8 cellular contexts compared by ENCODE assay signal in the genomic region with DNA sequence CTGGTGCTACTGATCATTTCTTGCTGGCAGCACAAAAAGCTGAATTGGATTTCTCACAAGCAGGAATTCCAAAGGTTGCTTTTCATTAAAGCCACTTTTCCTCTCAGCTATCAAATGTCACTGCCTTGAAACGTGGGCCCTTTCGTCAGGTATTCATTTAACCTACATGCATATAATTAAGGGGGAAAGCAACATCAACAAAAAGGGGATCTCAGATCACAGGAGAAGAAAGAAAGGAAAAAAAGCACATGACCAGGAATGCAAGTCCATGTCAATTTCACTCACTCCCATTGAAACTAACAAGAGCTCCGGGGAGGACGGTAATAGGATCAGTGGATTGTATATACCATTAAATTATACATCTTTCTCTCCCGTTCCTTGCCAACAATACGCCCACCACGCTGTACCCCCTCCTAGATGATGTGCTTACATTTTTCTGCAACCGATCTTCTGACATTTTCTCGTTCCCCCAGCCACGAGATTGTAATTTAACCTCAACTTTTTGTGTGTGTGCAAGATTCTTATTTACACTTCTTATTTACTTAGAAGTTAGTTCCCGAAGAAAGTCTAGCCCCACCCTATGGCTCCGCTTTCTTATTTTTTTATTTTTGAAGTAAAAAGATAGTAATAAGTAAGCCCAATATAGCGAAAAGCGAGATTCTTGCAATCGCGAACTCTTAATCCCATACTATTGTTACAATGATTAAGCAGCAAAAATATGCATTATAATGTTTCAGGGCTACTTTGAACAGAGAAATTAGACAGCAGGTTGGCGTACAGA. TPM values are rescaled to one million over a fixed set of nuclear protein-coding genes. Genes with fewer than 3 reads are reported as not detected.
DNase-seq lines count a peak whose midpoint lies in the region; ATAC-seq and TF ChIP-seq lines count a peak whose summit lies in the region.

No MANE protein-coding gene starts in this region.

- DNase-seq in ACHN (peak; percentile 48), NCI-H2081 treated with DMSO at 0.1 percent for 48 hours (lab: John Stamatoyannopoulos, UW) (peak; percentile 69), dorsolateral prefrontal cortex (no peak), mucosa of descending colon (no peak), OCI-M1 (lab: John Stamatoyannopoulos, UW) (no peak), LoVo (ENCODE audit: low spot score) (no peak)

- TF ChIP-seq CTCF in dorsolateral prefrontal cortex (IDR thresholded peaks at IDR 0.05 in 54 of 56, conservative IDR thresholded peaks at IDR 0.05 in 2 of 56; ENCODE audit: low read depth in 1 of 56, partially characterized antibody in 56 of 56) (peak in 1 of 56 donors; percentile 14), mucosa of descending colon (IDR thresholded peaks at IDR 0.05) (no peak)

- H3K4me3 ChIP-seq in dorsolateral prefrontal cortex (peak overlapping the region; percentile 55 to 88 (median 77)), mucosa of descending colon (peak overlapping the region; percentile 10)

- peak overlapping the region; percentile 55 to 94 (median 89) for H3K27ac ChIP-seq in dorsolateral prefrontal cortex

- no peaks in the 10 kb centered on the region for H3K9me3 ChIP-seq in mucosa of descending colon

- in situ Hi-C loops in ACHN (cut with HindIII; ENCODE audit: low pct_ligation_motif_present, low pct_unique_long_range_greater_than_20kb, low sequenced_read_pairs): no loop called here

- peaks cover 7% of the 10 kb centered on the region for H3K4me1 ChIP-seq in mucosa of descending colon (ENCODE audit: low read depth)

- no peaks in the 10 kb centered on the region for H3K36me3 ChIP-seq in mucosa of descending colon (ENCODE audit: low read depth)

- H3K27me3 ChIP-seq in dorsolateral prefrontal cortex: peaks cover 0 to 5% (median 0%) of the 10 kb centered on the region in 45 donors

- ATAC-seq in mucosa of descending colon (no peak), GM18861 (IDR thresholded peaks at IDR 0.05; ENCODE audit: unreplicated experiment) (no peak), HG03460 (IDR thresholded peaks at IDR 0.05; ENCODE audit: unreplicated experiment) (no peak)

- intact Hi-C loops in dorsolateral prefrontal cortex (cut with DNase I): loop anchor here (5.0 to 10.0 kb wide), 6 partner anchors 123 to 388 kb away; no protein-coding TSS in a partner anchor
- intact Hi-C loops in mucosa of descending colon (cut with DNase I, micrococcal nuclease): no loop called here

RNA-seq across cellular contexts. Expression of gene FIGN, which starts 0.7 kb away (rescaled TPM):
- 10 to 100 TPM in 119 of 120 experiments, 1 to 10 TPM in 1; 8.8 to 29.6 (median 19.1) TPM for total RNA-seq in dorsolateral prefrontal cortex
- 1 to 10 TPM in 2 of 3 donors, under 1 TPM in 1; 0.84 to 4.1 (median 1.4) TPM for total RNA-seq in mucosa of descending colon

Comparison
In these comparisons a context has a peak if more than half of its experiments do, and no peak if none do; other contexts are left out.
1. DNase-seq: peak in ACHN (single experiment) and NCI-H2081 treated with DMSO at 0.1 percent for 48 hours (single experiment); none in dorsolateral prefrontal cortex (0 of 10), mucosa of descending colon (0 of 3), OCI-M1 (single experiment) and LoVo (single experiment).
2. intact Hi-C loops: an anchor here in dorsolateral prefrontal cortex (5.0 to 10.0 kb wide); none called in mucosa of descending colon.